ENCODE assay signal across 8 cellular contexts in the genomic region with DNA sequence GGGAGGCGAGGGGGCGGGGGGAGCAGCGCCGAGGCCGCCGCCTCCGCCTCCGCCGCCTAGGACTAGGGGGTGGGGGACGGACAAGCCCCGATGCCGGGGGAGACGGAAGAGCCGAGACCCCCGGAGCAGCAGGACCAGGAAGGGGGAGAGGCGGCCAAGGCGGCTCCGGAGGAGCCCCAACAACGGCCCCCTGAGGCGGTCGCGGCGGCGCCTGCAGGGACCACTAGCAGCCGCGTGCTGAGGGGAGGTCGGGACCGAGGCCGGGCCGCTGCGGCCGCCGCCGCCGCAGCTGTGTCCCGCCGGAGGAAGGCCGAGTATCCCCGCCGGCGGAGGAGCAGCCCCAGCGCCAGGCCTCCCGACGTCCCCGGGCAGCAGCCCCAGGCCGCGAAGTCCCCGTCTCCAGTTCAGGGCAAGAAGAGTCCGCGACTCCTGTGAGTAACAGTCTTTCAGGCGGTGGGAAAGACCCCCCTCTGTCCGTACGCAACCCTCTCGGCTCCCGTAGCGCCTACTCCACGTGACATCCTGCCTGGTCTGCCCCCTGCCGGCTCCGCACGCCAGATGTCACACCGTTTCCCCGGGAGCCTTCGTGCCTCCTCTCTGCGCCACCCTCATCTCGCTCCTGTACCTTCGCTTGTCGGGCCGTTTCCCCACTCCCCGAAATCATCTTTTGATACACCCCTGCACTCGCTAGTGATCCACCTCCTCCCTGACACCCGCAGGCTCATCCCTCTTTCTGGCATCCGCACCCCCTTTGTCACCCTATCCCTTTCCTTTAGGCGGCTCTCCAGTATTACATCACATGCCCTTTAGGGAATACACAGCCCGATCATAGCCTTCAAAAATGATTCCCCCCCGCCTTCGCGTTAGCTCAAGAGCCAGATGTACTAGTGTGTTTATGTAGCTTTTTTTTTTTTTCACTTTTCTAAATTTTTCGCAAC. TPM values are rescaled to one million over a fixed set of nuclear protein-coding genes. Genes with fewer than 3 reads are reported as not detected.
DNase-seq lines count a peak whose midpoint lies in the region; ATAC-seq and TF ChIP-seq lines count a peak whose summit lies in the region.

No MANE protein-coding gene starts in this region.

- H3K9me3 ChIP-seq in SU-DHL-6 (ENCODE audit: insufficient read depth, low read length) (no peaks in the 10 kb centered on the region), adipocyte (ENCODE audit: control insufficient read depth, low read length) (no peaks in the 10 kb centered on the region), heart left ventricle (no peaks in the 10 kb centered on the region)

- H2AFZ ChIP-seq in SU-DHL-6 (ENCODE audit: low read depth, low read length, severe bottlenecking): no peak overlapping the region

- H3K4me3 Mint-ChIP-seq in type B pancreatic cell: peak overlapping the region; percentile 98

- peaks cover 74% of the 10 kb centered on the region for H3K79me2 ChIP-seq in SU-DHL-6 (ENCODE audit: insufficient read depth, low read length)

- no peaks in the 10 kb centered on the region for H3K27me3 ChIP-seq in SU-DHL-6 (ENCODE audit: low read length)
- no peaks in the 10 kb centered on the region for H3K27me3 ChIP-seq in adipocyte (replicated peaks; ENCODE audit: control insufficient read depth, insufficient read depth, low read length)
- no peaks in the 10 kb centered on the region for H3K27me3 ChIP-seq in heart left ventricle

- H3K9me3 Mint-ChIP-seq in type B pancreatic cell: no peaks in the 10 kb centered on the region

- no peaks in the 10 kb centered on the region for H3K27me3 Mint-ChIP-seq in type B pancreatic cell

- H3K36me3 ChIP-seq in SU-DHL-6 (ENCODE audit: low read length) (peaks cover 15% of the 10 kb centered on the region), adipocyte (ENCODE audit: control insufficient read depth, insufficient read depth, low read length, severe bottlenecking) (no peaks in the 10 kb centered on the region), heart left ventricle (no peaks in the 10 kb centered on the region)

- peaks cover 68% of the 10 kb centered on the region for H3K4me1 ChIP-seq in adipocyte (ENCODE audit: control insufficient read depth, insufficient read depth, low read length)
- peaks cover 5 to 76% (median 53%) of the 10 kb centered on the region in 12 donors for H3K4me1 ChIP-seq in heart left ventricle

- TF ChIP-seq CTCF in GM12873 (IDR thresholded peaks at IDR 0.05; ENCODE audit: insufficient read depth, low read depth, low read length, missing control alignments): peak; percentile 91
- TF ChIP-seq CTCF in SU-DHL-6 (IDR thresholded peaks at IDR 0.05; ENCODE audit: insufficient read depth, low read length, poor library complexity, severe bottlenecking): peak; percentile 76
- TF ChIP-seq CTCF in heart left ventricle (IDR thresholded peaks at IDR 0.05): peak; percentile 62 to 94 (median 80)
- peak; percentile 78 for TF ChIP-seq CTCF in type B pancreatic cell (conservative IDR thresholded peaks at IDR 0.05)

- H3K9ac ChIP-seq in SU-DHL-6 (ENCODE audit: low read length) (peak overlapping the region; percentile 97), adipocyte (ENCODE audit: low read length) (peak overlapping the region; percentile 98)

- TF ChIP-seq POLR2A in heart left ventricle (IDR thresholded peaks at IDR 0.05): peak in 1 of 2 donors; percentile 47

- ATAC-seq in HG02763 (IDR thresholded peaks at IDR 0.05; ENCODE audit: unreplicated experiment): peak; percentile 37
- ATAC-seq in heart left ventricle: peak; percentile 43 to 78 (median 69)

- intact Hi-C loops in heart left ventricle (cut with DNase I): loop anchor here (2.0 to 10.0 kb wide), 11 partner anchors 38 to 1255 kb away; partner anchors contain the start of genes CNTF (in 1 of the 10), FAM111A (in 1 of the 10), MED19 (in 1 of the 10) and TMX2 (in 1 of the 10)

- 0 to 1% (median 0%) methylated on average over 45 to 78 of the region's 78 CpGs for WGBS in heart left ventricle, 4 donors

- peak overlapping the region; percentile 100 for H3K27ac Mint-ChIP-seq in type B pancreatic cell

- no peaks in the 10 kb centered on the region for H3K36me3 Mint-ChIP-seq in type B pancreatic cell

- H3K4me1 Mint-ChIP-seq in type B pancreatic cell (ENCODE audit: unreplicated experiment): peaks cover 19% of the 10 kb centered on the region

- H3K9me2 ChIP-seq in SU-DHL-6 (replicated peaks; ENCODE audit: insufficient read depth, low read length): no peaks in the 10 kb centered on the region

- DNase-seq in NCI-H1417 (lab: John Stamatoyannopoulos, UW): peak; percentile 82 to 94 (median 90)
- DNase-seq in adipocyte (ENCODE audit: low read depth): peak; percentile 97
- DNase-seq in heart left ventricle: peak; percentile 94 to 96 (median 95)
- peak; percentile 91 for DNase-seq in pons (ENCODE audit: low spot score)
- DNase-seq in type B pancreatic cell (ENCODE audit: extremely low spot score, unreplicated experiment): peak; percentile 92

- H3K4me2 ChIP-seq in SU-DHL-6 (ENCODE audit: low read depth, low read length, poor library complexity, severe bottlenecking): peak overlapping the region; percentile 95

- peaks cover 20% of the 10 kb centered on the region for H4K20me1 ChIP-seq in SU-DHL-6 (ENCODE audit: low read depth, low read length)

- H3F3A ChIP-seq in SU-DHL-6 (ENCODE audit: insufficient read depth): peaks cover 22% of the 10 kb centered on the region

- H3K27ac ChIP-seq in SU-DHL-6 (ENCODE audit: low read depth, low read length): peak overlapping the region; percentile 94
- peak overlapping the region; percentile 98 to 100 (median 99) for H3K27ac ChIP-seq in heart left ventricle

- H3K4me3 ChIP-seq in SU-DHL-6 (ENCODE audit: insufficient read depth, low read length, poor library complexity, severe bottlenecking): peak overlapping the region; percentile 70
- H3K4me3 ChIP-seq in adipocyte (ENCODE audit: low read length): peak overlapping the region; percentile 84
- H3K4me3 ChIP-seq in heart left ventricle: peak overlapping the region; percentile 78 to 100 (median 90)

RNA-seq across cellular contexts. Expression of gene ZFP91, which starts 0.6 kb away (rescaled TPM):
- 10 to 100 TPM; 53.4 to 67.0 (median 60.7) TPM for total RNA-seq in heart left ventricle
- polyA plus RNA-seq in heart left ventricle: 10 to 100 TPM; 11.2 to 41.4 TPM
- total RNA-seq in type B pancreatic cell (ENCODE audit: low replicate concordance): 39.6 and 43.6 TPM in 2 replicates

RNA-seq across cellular contexts. Expression of gene LPXN, which starts 3.8 kb away (rescaled TPM):
- total RNA-seq in heart left ventricle (10 to 100 TPM in 1 of 9 donors, 1 to 10 TPM in 8; 2.6 to 19.8 (median 4.0) TPM), type B pancreatic cell (ENCODE audit: low replicate concordance) (4.5 and 4.7 TPM in 2 replicates)
- 1 to 10 TPM; 1.8 to 2.8 TPM for polyA plus RNA-seq in heart left ventricle

RNA-seq across cellular contexts. Expression of gene CNTF, which starts 43.0 kb away (rescaled TPM):
- total RNA-seq in heart left ventricle (1 to 10 TPM in 3 of 9 donors, under 1 TPM in 6; 0.71 to 1.5 (median 0.96) TPM), type B pancreatic cell (ENCODE audit: low replicate concordance) (1.6 and 2.0 TPM in 2 replicates)
- polyA plus RNA-seq in heart left ventricle: 1 to 10 TPM in 1 of 2 donors, under 1 TPM in 1; 0.19 to 1.0 TPM

Comparison
In these comparisons a context has a peak if more than half of its experiments do, and no peak if none do; other contexts are left out.
1. Peak in every context shown above with its lines: DNase-seq, ATAC-seq, H3K4me3 ChIP-seq and H3K27ac ChIP-seq.